Comparison of ENCODE assay signal across 9 cellular contexts in genomic region chr15:90666135-90666909, GRCh38. TPM values are rescaled to one million over a fixed set of nuclear protein-coding genes. Genes with fewer than 3 reads are reported as not detected.
A peak's percentile ranks its signal among the peaks of the same experiment; 100 is the strongest.
DNase-seq lines count a peak whose midpoint lies in the region; ATAC-seq and TF ChIP-seq lines count a peak whose summit lies in the region.
"Had no signal": no experiment of that assay in that cellular context is flagged by ENCODE, and none has a peak within 500 bp of the region (broad histone marks: within the 10 kb centered on the region; RNA-seq: fewer than 3 reads in every experiment).

No MANE protein-coding gene starts in this region.

- H3K27me3 ChIP-seq in heart right ventricle (no peaks in the 10 kb centered on the region), lower lobe of right lung (ENCODE audit: low read depth) (no peaks in the 10 kb centered on the region), uterus (no peaks in the 10 kb centered on the region)

- no peaks in the 10 kb centered on the region for H3K36me3 Mint-ChIP-seq in activated naive CD8-positive, alpha-beta T cell treated with anti-CD3 and anti-CD28 coated beads, Interleukin-2, amount 50 U/mL, for 24 hours (ENCODE audit: low read depth)

- H3K9me3 ChIP-seq in heart right ventricle (no peaks in the 10 kb centered on the region), lower lobe of right lung (no peaks in the 10 kb centered on the region), uterus (no peaks in the 10 kb centered on the region)

- WGBS in heart right ventricle, 2 donors = 93 to 94% methylated on average over 14 of the region's 14 CpGs

- H3K4me3 ChIP-seq in heart right ventricle (peak overlapping the region in 9 of 10 donors; percentile 64 to 97 (median 76)), lower lobe of right lung (peak overlapping the region; percentile 76), uterus (peak overlapping the region; percentile 59 to 61)

- H3K4me1 Mint-ChIP-seq in activated naive CD8-positive, alpha-beta T cell treated with anti-CD3 and anti-CD28 coated beads, Interleukin-2, amount 50 U/mL, for 24 hours = peaks cover 41% of the 10 kb centered on the region

- peak overlapping the region; percentile 76 for H3K4me3 Mint-ChIP-seq in activated naive CD8-positive, alpha-beta T cell treated with anti-CD3 and anti-CD28 coated beads, Interleukin-2, amount 50 U/mL, for 24 hours

- H3K27ac ChIP-seq in heart right ventricle (peak overlapping the region in 8 of 10 donors; percentile 82 to 97 (median 88)), lower lobe of right lung (peak overlapping the region; percentile 93), uterus (peak overlapping the region; percentile 85)

- H3K4me1 ChIP-seq in heart right ventricle (peaks cover 0 to 24% (median 9%) of the 10 kb centered on the region in 9 donors), lower lobe of right lung (peaks cover 20% of the 10 kb centered on the region), uterus (no peaks in the 10 kb centered on the region)

- DNase-seq in heart right ventricle (no peak), Right ventricle myocardium inferior (ENCODE audit: missing footprints) (no peak), lower lobe of right lung (no peak), uterus (no peak)
- no peak for DNase-seq in activated naive CD8-positive, alpha-beta T cell treated with anti-CD3 and anti-CD28 coated beads, Interleukin-2, amount 50 U/mL, for 24 hours
- DNase-seq in stimulated activated CD4-positive, alpha-beta T cell treated with anti-CD3 and anti-CD28 coated beads, Interleukin-2, amount 100 ng/mL, for 48 hours = no peak
- no peak for DNase-seq in stimulated activated naive CD4-positive, alpha-beta T cell treated with Interleukin-2 at 50 U/mL for 16 hours (lab: John Stamatoyannopoulos, UW)
- DNase-seq: NCI-H1694 had no signal

- intact Hi-C loops in heart right ventricle (cut with DNase I) (no loop called here), Right ventricle myocardium inferior (cut with DNase I) (no loop called here), lower lobe of right lung (cut with DNase I) (no loop called here), uterus (cut with DNase I; ENCODE audit: low total_unique reads) (no loop called here)

- TF ChIP-seq CTCF in heart right ventricle (IDR thresholded peaks at IDR 0.05) = no peak
- no peak for TF ChIP-seq CTCF in lower lobe of right lung (IDR thresholded peaks at IDR 0.05)
- no peak for TF ChIP-seq CTCF in uterus (IDR thresholded peaks at IDR 0.05)

- no peak for TF ChIP-seq POLR2A in uterus (IDR thresholded peaks at IDR 0.05)

- H3K9me3 Mint-ChIP-seq in activated naive CD8-positive, alpha-beta T cell treated with anti-CD3 and anti-CD28 coated beads, Interleukin-2, amount 50 U/mL, for 24 hours = no peaks in the 10 kb centered on the region

- H3K27ac Mint-ChIP-seq in activated naive CD8-positive, alpha-beta T cell treated with anti-CD3 and anti-CD28 coated beads, Interleukin-2, amount 50 U/mL, for 24 hours = peak overlapping the region; percentile 84

- H3K36me3 ChIP-seq in heart right ventricle = no peaks in the 10 kb centered on the region
- no peaks in the 10 kb centered on the region for H3K36me3 ChIP-seq in lower lobe of right lung
- H3K36me3 ChIP-seq in uterus = no peaks in the 10 kb centered on the region

- ATAC-seq in heart right ventricle = no peak
- ATAC-seq in Right ventricle myocardium inferior = no peak
- ATAC-seq in activated naive CD8-positive, alpha-beta T cell treated with anti-CD3 and anti-CD28 coated beads, Interleukin-2, amount 50 U/mL, for 24 hours = no peak
- no peak for ATAC-seq in lower lobe of right lung
- no peak for ATAC-seq in HG03442 (IDR thresholded peaks at IDR 0.05; ENCODE audit: unreplicated experiment)

- peaks cover 21% of the 10 kb centered on the region for H3K27me3 Mint-ChIP-seq in activated naive CD8-positive, alpha-beta T cell treated with anti-CD3 and anti-CD28 coated beads, Interleukin-2, amount 50 U/mL, for 24 hours

RNA-seq across cellular contexts. Expression of gene BLM, which starts 50.8 kb away (rescaled TPM):
- total RNA-seq in heart right ventricle = 10 to 100 TPM in 4 of 10 donors, 1 to 10 TPM in 6; 3.5 to 35.0 (median 7.9) TPM
- polyA plus RNA-seq in heart right ventricle = 10 to 100 TPM in 1 of 2 donors, 1 to 10 TPM in 1; 5.8 to 15.4 TPM
- total RNA-seq in Right ventricle myocardium inferior = 26.6 TPM
- 2.0 TPM for total RNA-seq in lower lobe of right lung
- total RNA-seq in uterus = 1 to 10 TPM in 1 of 4 donors, under 1 TPM in 3; 0.29 to 5.0 (median 0.48) TPM
